ENCODE assay signal across 3 cellular contexts in the genomic region with DNA sequence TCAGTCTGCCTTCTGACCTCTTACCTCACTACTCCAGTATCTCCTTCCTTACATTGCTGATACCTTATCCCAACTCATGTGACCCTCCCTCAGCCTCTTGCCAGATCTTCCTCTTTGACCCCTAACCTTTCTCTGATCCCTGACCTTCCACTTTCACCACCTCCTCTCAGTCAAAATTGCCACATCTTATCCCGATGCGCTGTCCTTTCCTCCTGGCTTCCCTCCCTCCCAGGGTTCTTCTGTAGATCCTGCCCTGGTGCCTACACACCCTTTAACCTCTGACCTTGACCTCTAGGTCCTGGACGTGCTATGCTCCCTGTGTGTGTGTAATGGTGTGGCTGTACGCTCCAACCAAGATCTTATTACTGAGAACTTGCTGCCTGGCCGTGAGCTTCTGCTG.
TF ChIP-seq lines count a peak whose summit lies in the region.

No MANE protein-coding gene starts in this region.

TF ChIP-seq in A549, 52 proteins besides CTCF, POLR2A, EP300 and RAD21:
- TF ChIP-seq RFX5 (IDR thresholded peaks at IDR 0.05) (no peak), TFCP2L1 (CRISPR knock-in tag; IDR thresholded peaks at IDR 0.05) (no peak)
TF ChIP-seq in A549: peak in this region for 0.

TF ChIP-seq in WTC11, 78 proteins besides CTCF, POLR2A, EP300 and RAD21:
- TF ChIP-seq, protein P1, sequence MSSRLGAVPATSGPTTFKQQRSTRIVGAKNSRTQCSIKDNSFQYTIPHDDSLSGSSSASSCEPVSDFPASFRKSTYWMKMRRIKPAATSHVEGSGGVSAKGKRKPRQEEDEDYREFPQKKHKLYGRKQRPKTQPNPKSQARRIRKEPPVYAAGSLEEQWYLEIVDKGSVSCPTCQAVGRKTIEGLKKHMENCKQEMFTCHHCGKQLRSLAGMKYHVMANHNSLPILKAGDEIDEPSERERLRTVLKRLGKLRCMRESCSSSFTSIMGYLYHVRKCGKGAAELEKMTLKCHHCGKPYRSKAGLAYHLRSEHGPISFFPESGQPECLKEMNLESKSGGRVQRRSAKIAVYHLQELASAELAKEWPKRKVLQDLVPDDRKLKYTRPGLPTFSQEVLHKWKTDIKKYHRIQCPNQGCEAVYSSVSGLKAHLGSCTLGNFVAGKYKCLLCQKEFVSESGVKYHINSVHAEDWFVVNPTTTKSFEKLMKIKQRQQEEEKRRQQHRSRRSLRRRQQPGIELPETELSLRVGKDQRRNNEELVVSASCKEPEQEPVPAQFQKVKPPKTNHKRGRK (CRISPR knock-in tag; IDR thresholded peaks at IDR 0.05; ENCODE audit: borderline replicate concordance), result no peak

TF ChIP-seq in H1, 55 proteins besides CTCF, POLR2A, EP300 and RAD21:
- TF ChIP-seq, protein P2, sequence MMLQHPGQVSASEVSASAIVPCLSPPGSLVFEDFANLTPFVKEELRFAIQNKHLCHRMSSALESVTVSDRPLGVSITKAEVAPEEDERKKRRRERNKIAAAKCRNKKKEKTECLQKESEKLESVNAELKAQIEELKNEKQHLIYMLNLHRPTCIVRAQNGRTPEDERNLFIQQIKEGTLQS (IDR thresholded peaks at IDR 0.05; ENCODE audit: insufficient read depth, low read depth, low read length), result no peak
- TF ChIP-seq SIX5 (IDR thresholded peaks at IDR 0.05; ENCODE audit: low read depth, low read length), result no peak
- no peak for TF ChIP-seq CBX8 (IDR thresholded peaks at IDR 0.05; ENCODE audit: borderline replicate concordance, low read depth, low read length)
- no peak for TF ChIP-seq EZH2 (IDR thresholded peaks at IDR 0.05; ENCODE audit: low read depth, low read length, severe bottlenecking)
- no peak for TF ChIP-seq SP2 (IDR thresholded peaks at IDR 0.05; ENCODE audit: low read length)
- no peak for TF ChIP-seq MAFK (IDR thresholded peaks at IDR 0.05; ENCODE audit: low read depth, low read length)
TF ChIP-seq in H1: peak in this region for 0.
